8 cellular contexts compared by ENCODE assay signal in the genomic region with DNA sequence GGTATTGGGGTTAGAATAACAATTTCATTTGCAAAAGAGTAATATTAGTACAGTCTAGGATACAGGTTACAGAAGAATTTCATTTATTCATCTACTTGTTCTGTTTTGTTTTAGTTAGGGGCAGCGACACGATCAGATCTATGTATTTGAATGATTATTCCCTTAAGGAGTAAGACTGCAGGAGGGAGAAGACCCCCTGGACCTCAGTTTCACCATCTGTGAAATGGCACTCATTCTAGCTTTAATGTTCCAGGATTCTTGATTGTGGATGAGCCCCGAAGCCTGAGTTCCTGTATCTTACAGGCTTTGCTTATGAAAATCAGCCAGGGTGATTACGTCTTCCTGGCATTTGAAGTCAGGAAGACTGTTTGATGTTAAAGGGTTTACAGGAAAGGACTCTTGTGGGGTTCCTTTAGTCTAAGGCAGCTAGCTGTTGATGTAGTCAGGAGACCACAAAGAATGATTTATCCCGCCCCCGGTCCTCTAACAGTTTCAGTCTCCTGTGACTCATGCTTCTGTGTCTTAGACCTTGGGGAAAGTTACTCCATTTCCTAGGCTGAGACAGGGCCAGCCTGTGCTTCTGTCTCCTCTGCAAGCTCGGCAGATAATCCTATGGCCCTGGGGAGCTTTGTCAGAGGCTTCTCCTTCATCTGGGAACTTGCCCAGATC. TPM values are rescaled to one million over a fixed set of nuclear protein-coding genes. Genes with fewer than 3 reads are reported as not detected.
A peak's percentile ranks its signal among the peaks of the same experiment; 100 is the strongest.
DNase-seq lines count a peak whose midpoint lies in the region; ATAC-seq and TF ChIP-seq lines count a peak whose summit lies in the region.

No MANE protein-coding gene starts in this region.

- H3K4me3 ChIP-seq in effector memory CD4-positive, alpha-beta T cell (ENCODE audit: insufficient read depth, low read depth, low read length, poor library complexity, severe bottlenecking) = no peak overlapping the region
- H3K4me3 ChIP-seq in neural progenitor cell (no peak overlapping the region), upper lobe of left lung (no peak overlapping the region)

- WGBS in upper lobe of left lung, 2 donors = 45 to 53% methylated on average over 7 of the region's 7 CpGs

- peaks cover 4% of the 10 kb centered on the region for H3F3A ChIP-seq in neural progenitor cell (ENCODE audit: low read depth)

- H3K27me3 Mint-ChIP-seq in activated CD4-positive, alpha-beta T cell treated with anti-CD3 and anti-CD28 coated beads, Interleukin-2, amount 10 ng/mL, durations not matched to agents 24 days and 14 days = no peaks in the 10 kb centered on the region
- no peaks in the 10 kb centered on the region for H3K27me3 Mint-ChIP-seq in neural progenitor cell (ENCODE audit: insufficient read depth, low read depth)

- H4K20me1 ChIP-seq in neural progenitor cell (ENCODE audit: low read depth) = no peaks in the 10 kb centered on the region

- DNase-seq in EH (ENCODE audit: low read depth) (peak; percentile 99), KG1 (lab: John Stamatoyannopoulos, UW) (peak; percentile 13), neural progenitor cell (ENCODE audit: low spot score) (peak; percentile 40), upper lobe of left lung (peak in 1 of 2 donors; percentile 71), superior temporal gyrus (ENCODE audit: extremely low spot score) (no peak)
- DNase-seq in activated CD4-positive, alpha-beta T cell treated with anti-CD3 and anti-CD28 coated beads, Interleukin-2, amount 10 ng/mL, durations not matched to agents 24 days and 14 days = peak; percentile 89
- peak in 2 of 3 donors; percentile 8 to 55 for DNase-seq in effector memory CD4-positive, alpha-beta T cell

- peak overlapping the region; percentile 84 for H3K27ac Mint-ChIP-seq in activated CD4-positive, alpha-beta T cell treated with anti-CD3 and anti-CD28 coated beads, Interleukin-2, amount 10 ng/mL, durations not matched to agents 24 days and 14 days
- H3K27ac Mint-ChIP-seq in neural progenitor cell = peak overlapping the region; percentile 50

- peak overlapping the region; percentile 37 for H3K4me2 ChIP-seq in neural progenitor cell

- no peaks in the 10 kb centered on the region for H3K27me3 ChIP-seq in effector memory CD4-positive, alpha-beta T cell (replicated peaks; ENCODE audit: control insufficient read depth, insufficient read depth, low read length, poor library complexity, severe bottlenecking)
- H3K27me3 ChIP-seq in neural progenitor cell = no peaks in the 10 kb centered on the region
- H3K27me3 ChIP-seq in upper lobe of left lung = no peaks in the 10 kb centered on the region

- TF ChIP-seq CTCF in neural progenitor cell (IDR thresholded peaks at IDR 0.05) (no peak), upper lobe of left lung (IDR thresholded peaks at IDR 0.05) (no peak)

- intact Hi-C loops in activated CD4-positive, alpha-beta T cell treated with anti-CD3 and anti-CD28 coated beads, Interleukin-2, amount 10 ng/mL, durations not matched to agents 24 days and 14 days (cut with micrococcal nuclease) = loop anchor here (1.0 to 5.0 kb wide), 7 partner anchors 10 to 462 kb away; a partner anchor contains a TSS

- peaks cover 7% of the 10 kb centered on the region for H3K4me1 ChIP-seq in effector memory CD4-positive, alpha-beta T cell (ENCODE audit: control insufficient read depth, insufficient read depth, low read length, poor library complexity, severe bottlenecking)
- H3K4me1 ChIP-seq in neural progenitor cell = peaks cover 19% of the 10 kb centered on the region
- peaks cover 22 to 46% (median 32%) of the 10 kb centered on the region in 4 donors for H3K4me1 ChIP-seq in upper lobe of left lung

- H3K4me1 Mint-ChIP-seq in activated CD4-positive, alpha-beta T cell treated with anti-CD3 and anti-CD28 coated beads, Interleukin-2, amount 10 ng/mL, durations not matched to agents 24 days and 14 days = peaks cover 55% of the 10 kb centered on the region
- H3K4me1 Mint-ChIP-seq in neural progenitor cell = peaks cover 11% of the 10 kb centered on the region

- H2AFZ ChIP-seq in neural progenitor cell (replicated peaks) = no peak overlapping the region

- no peaks in the 10 kb centered on the region for H3K36me3 ChIP-seq in effector memory CD4-positive, alpha-beta T cell (ENCODE audit: control insufficient read depth, insufficient read depth, low read length)
- H3K36me3 ChIP-seq in neural progenitor cell (no peaks in the 10 kb centered on the region), upper lobe of left lung (peaks cover 0 to under 1% (median 0%) of the 10 kb centered on the region in 4 donors)

- no peaks in the 10 kb centered on the region for H3K9me3 ChIP-seq in effector memory CD4-positive, alpha-beta T cell (ENCODE audit: control insufficient read depth, low read length)
- H3K9me3 ChIP-seq in neural progenitor cell (ENCODE audit: low read depth) (no peaks in the 10 kb centered on the region), upper lobe of left lung (no peaks in the 10 kb centered on the region)

- ATAC-seq in GM21786 (IDR thresholded peaks at IDR 0.05; ENCODE audit: unreplicated experiment) = peak; percentile 98
- ATAC-seq in upper lobe of left lung (ENCODE audit: low FRiP score in 2 of 2) = peak; percentile 86 to 97

- no peak overlapping the region for H3K9ac ChIP-seq in neural progenitor cell

- TF ChIP-seq POLR2A in upper lobe of left lung (IDR thresholded peaks at IDR 0.05) = peak in 1 of 4 donors; percentile 47

- peak overlapping the region; percentile 82 for H3K4me3 Mint-ChIP-seq in activated CD4-positive, alpha-beta T cell treated with anti-CD3 and anti-CD28 coated beads, Interleukin-2, amount 10 ng/mL, durations not matched to agents 24 days and 14 days
- H3K4me3 Mint-ChIP-seq in neural progenitor cell = no peak overlapping the region

- H3K27ac ChIP-seq in effector memory CD4-positive, alpha-beta T cell (ENCODE audit: insufficient read depth, low read length, poor library complexity, severe bottlenecking) = peak overlapping the region; percentile 48
- H3K27ac ChIP-seq in neural progenitor cell (no peak overlapping the region), upper lobe of left lung (peak overlapping the region; percentile 36 to 58 (median 44))

- peaks cover 30% of the 10 kb centered on the region for H3K36me3 Mint-ChIP-seq in activated CD4-positive, alpha-beta T cell treated with anti-CD3 and anti-CD28 coated beads, Interleukin-2, amount 10 ng/mL, durations not matched to agents 24 days and 14 days (ENCODE audit: low read depth)
- H3K36me3 Mint-ChIP-seq in neural progenitor cell = peaks cover 2% of the 10 kb centered on the region

- peaks cover 71% of the 10 kb centered on the region for H3K79me2 ChIP-seq in neural progenitor cell (ENCODE audit: low read depth)

- H3K9me3 Mint-ChIP-seq in activated CD4-positive, alpha-beta T cell treated with anti-CD3 and anti-CD28 coated beads, Interleukin-2, amount 10 ng/mL, durations not matched to agents 24 days and 14 days = peaks cover 14% of the 10 kb centered on the region
- peaks cover 7% of the 10 kb centered on the region for H3K9me3 Mint-ChIP-seq in neural progenitor cell

- TF ChIP-seq EP300 in upper lobe of left lung (IDR thresholded peaks at IDR 0.05) = peak in 1 of 4 donors; percentile 45

RNA-seq across cellular contexts. Expression of a gene that starts 11.5 kb away (rescaled TPM):
- total RNA-seq in activated CD4-positive, alpha-beta T cell treated with anti-CD3 and anti-CD28 coated beads, Interleukin-2, amount 10 ng/mL, durations not matched to agents 24 days and 14 days = 13.8 and 16.6 TPM in 2 replicates
- total RNA-seq in neural progenitor cell (ENCODE audit: low replicate concordance) (18.4 and 24.6 TPM in 2 replicates), upper lobe of left lung (10 to 100 TPM; 20.4 to 40.0 (median 21.6) TPM)

RNA-seq across cellular contexts. Expression of a gene that starts 31.3 kb away (rescaled TPM):
- 43.9 and 44.8 TPM in 2 replicates for total RNA-seq in activated CD4-positive, alpha-beta T cell treated with anti-CD3 and anti-CD28 coated beads, Interleukin-2, amount 10 ng/mL, durations not matched to agents 24 days and 14 days
- total RNA-seq in neural progenitor cell (ENCODE audit: low replicate concordance) (50.0 and 65.8 TPM in 2 replicates), upper lobe of left lung (100 to 1,000 TPM in 1 of 6 donors, 10 to 100 TPM in 5; 37.8 to 111 (median 71.4) TPM)

RNA-seq across cellular contexts. Expression of a gene that starts 56.2 kb away (rescaled TPM):
- total RNA-seq in activated CD4-positive, alpha-beta T cell treated with anti-CD3 and anti-CD28 coated beads, Interleukin-2, amount 10 ng/mL, durations not matched to agents 24 days and 14 days = 0.91 and 1.2 TPM in 2 replicates
- total RNA-seq in neural progenitor cell (ENCODE audit: low replicate concordance) (0.06 TPM in 1 of 2 replicates, not detected in the other), upper lobe of left lung (1 to 10 TPM in 2 of 6 donors, under 1 TPM in 3, not detected in 1; 0.17 to 7.5 (median 0.71) TPM)
